Comparison of ENCODE assay signal across 22 cellular contexts in genomic region chr16:22306788-22307187, GRCh38. TPM values are rescaled to one million over a fixed set of nuclear protein-coding genes. Genes with fewer than 3 reads are reported as not detected.
DNase-seq lines count a peak whose midpoint lies in the region; ATAC-seq, FAIRE-seq and TF ChIP-seq lines count a peak whose summit lies in the region.
"Had no signal": no experiment of that assay in that cellular context is flagged by ENCODE, and none has a peak within 500 bp of the region (broad histone marks: within the 10 kb centered on the region; RNA-seq: fewer than 3 reads in every experiment).

No MANE protein-coding gene starts in this region.

- POLR2A ChIA-PET in HepG2 (lab: Yijun Ruan, JAX), result no interaction called here

- no peak for TF ChIP-seq RAD21 in HepG2 (CRISPR knock-in tag; IDR thresholded peaks at IDR 0.05)

- H4K12ac ChIP-seq in trophoblast cell (ENCODE audit: low read depth, low read length), result no peak overlapping the region

- H3K4me1 ChIP-seq in HepG2 (ENCODE audit: insufficient read depth, low read length) (no peaks in the 10 kb centered on the region), right lobe of liver (no peaks in the 10 kb centered on the region), kidney (ENCODE audit: control insufficient read depth in 1 of 2, insufficient read depth in 1 of 2, low read depth in 1 of 2, low read length in 2 of 2) (no peaks in the 10 kb centered on the region), trophoblast cell (ENCODE audit: control insufficient read depth in 1 of 2, insufficient read depth in 2 of 2, low read length in 2 of 2) (no peaks in the 10 kb centered on the region)

- H4K20me1 ChIP-seq in HepG2 (ENCODE audit: insufficient read depth, low read length), result peaks cover 28% of the 10 kb centered on the region

- peak overlapping the region; percentile 6 for H3K18ac ChIP-seq in trophoblast cell (ENCODE audit: low read length)

- TF ChIP-seq EP300 in HepG2 (IDR thresholded peaks at IDR 0.05; ENCODE audit: low read depth in 2 of 2, low read length in 2 of 2) (no peak), HepG2 (CRISPR knock-in tag; IDR thresholded peaks at IDR 0.05; ENCODE audit: borderline replicate concordance) (no peak)

- CTCF ChIA-PET in HepG2 (lab: Yijun Ruan, JAX; ENCODE audit: low intra/inter-chr PET ratio, low total read pairs), result no interaction called here

- H2BK120ac ChIP-seq in trophoblast cell (ENCODE audit: insufficient read depth, low read length, poor library complexity), result no peak overlapping the region

- H3K27me3 ChIP-seq in HepG2 (ENCODE audit: control insufficient read depth in 1 of 2, insufficient read depth in 2 of 2, low read length in 2 of 2), result no peaks in the 10 kb centered on the region
- no peaks in the 10 kb centered on the region for H3K27me3 ChIP-seq in right lobe of liver
- no peaks in the 10 kb centered on the region for H3K27me3 ChIP-seq in trophoblast cell (ENCODE audit: insufficient read depth, low read length)
- H3K27me3 ChIP-seq: BLaER1 had no signal

- no peak overlapping the region for H2AK5ac ChIP-seq in trophoblast cell (ENCODE audit: low read length)

- BruUV-seq in HepG2 (replicated peaks; lab: Mats Ljungman, UMichigan), result no TSS peak

- H3K79me1 ChIP-seq in trophoblast cell (ENCODE audit: low read length), result no peaks in the 10 kb centered on the region

- ATAC-seq in HepG2 (no peak), right lobe of liver (no peak), GM19452 (IDR thresholded peaks at IDR 0.05; ENCODE audit: unreplicated experiment) (no peak)

- TF ChIP-seq CTCF in HepG2 (CRISPR knock-in tag; IDR thresholded peaks at IDR 0.05) (no peak), right lobe of liver (IDR thresholded peaks at IDR 0.05) (no peak), kidney (IDR thresholded peaks at IDR 0.05; ENCODE audit: borderline replicate concordance, extremely low read depth, insufficient read depth) (no peak)

- in situ Hi-C loops in HepG2 (cut with HindIII; ENCODE audit: extremely low pct_ligation_motif_present, low pct_unique_long_range_greater_than_20kb), result no loop called here

- WGBS in HepG2 (ENCODE audit: low lambda C conversion rate), result 98% methylated on average over 6 of the region's 9 CpGs
- WGBS in right lobe of liver (ENCODE audit: insufficient coverage, low coverage, low lambda C conversion rate, missing lambda C conversion rate), result 100% methylated on average over 2 of the region's 9 CpGs
- WGBS in trophoblast cell (ENCODE audit: extremely low coverage, insufficient coverage, insufficient read length), result no CpG with 5 or more reads among the region's 9 CpGs

- no peak overlapping the region for H3K9ac ChIP-seq in HepG2 (ENCODE audit: insufficient read depth, low read depth, low read length)
- no peak overlapping the region for H3K9ac ChIP-seq in kidney (ENCODE audit: low read length in 2 of 2)
- no peak overlapping the region for H3K9ac ChIP-seq in trophoblast cell (ENCODE audit: low read length)
- H3K9ac ChIP-seq: BLaER1 had no signal

- H4K8ac ChIP-seq in trophoblast cell (ENCODE audit: low read depth, low read length), result no peak overlapping the region

- no peak overlapping the region for H3K23ac ChIP-seq in trophoblast cell (ENCODE audit: low read length)

- H3K36me3 ChIP-seq in HepG2 (replicated peaks in 1 of 2; ENCODE audit: control insufficient read depth in 1 of 2, insufficient read depth in 2 of 2, low read length in 2 of 2) (peaks cover 70 to 89% of the 10 kb centered on the region in 2 experiments), right lobe of liver (peaks cover 0 to 60% (median 18%) of the 10 kb centered on the region in 4 donors), kidney (ENCODE audit: control insufficient read depth in 1 of 2, insufficient read depth in 2 of 2, low read length in 2 of 2) (peaks cover 22 to 58% of the 10 kb centered on the region in 2 donors), trophoblast cell (ENCODE audit: control insufficient read depth in 1 of 2, insufficient read depth in 2 of 2, low read length in 2 of 2) (peaks cover 50 to 51% of the 10 kb centered on the region in 2 experiments)

- H2BK5ac ChIP-seq in trophoblast cell (ENCODE audit: low read depth, low read length, poor library complexity), result no peak overlapping the region

- H4K91ac ChIP-seq in trophoblast cell (ENCODE audit: low read depth, low read length), result no peak overlapping the region

- no peak for FAIRE-seq in HepG2 (lab: Jason Lieb, UNC)
- no peak for FAIRE-seq in kidney (lab: Jason Lieb, UNC)
- FAIRE-seq: A204.1, D721Med, GM12891, GM18507, H54 had no signal

- H2BK12ac ChIP-seq in trophoblast cell (ENCODE audit: low read length), result no peak overlapping the region

- no peak overlapping the region for H3K4me2 ChIP-seq in HepG2 (ENCODE audit: low read depth, low read length)
- H3K4me2 ChIP-seq in trophoblast cell (ENCODE audit: low read length), result no peak overlapping the region
- H3K4me2 ChIP-seq: BLaER1 had no signal

- DNase-seq in HepG2 (ENCODE audit: low spot score), result no peak
- DNase-seq in right lobe of liver, result no peak
- DNase-seq in kidney, result peak; percentile 59
- DNase-seq in trophoblast cell, result no peak
- DNase-seq in UCSD-AML1 (lab: John Stamatoyannopoulos, UW; ENCODE audit: unreplicated experiment), result no peak
- no peak for DNase-seq in DMS153 treated with DMSO at 0.1 percent for 48 hours (lab: John Stamatoyannopoulos, UW; ENCODE audit: unreplicated experiment)
- DNase-seq: CD4-positive, alpha-beta T cell; DMS 273 treated with DMSO at 0.1 percent for 48 hours; DMS53; DMS79 treated with DMSO at 0.1 percent for 48 hours; GF-D8; GOT3; HCEC 1CT had no signal

- H3K4me3 ChIP-seq in HepG2 (replicated peaks in 1 of 3; ENCODE audit: insufficient read depth in 1 of 3, low read depth in 2 of 3, low read length in 3 of 3) (no peak overlapping the region), right lobe of liver (no peak overlapping the region), kidney (ENCODE audit: low read length in 2 of 2) (no peak overlapping the region), trophoblast cell (ENCODE audit: low read depth, low read length) (no peak overlapping the region)
- H3K4me3 ChIP-seq: BLaER1 had no signal

- H3K79me2 ChIP-seq in HepG2 (ENCODE audit: insufficient read depth, low read length) (peaks cover 22% of the 10 kb centered on the region), trophoblast cell (ENCODE audit: control insufficient read depth, insufficient read depth, low read length, poor library complexity) (no peaks in the 10 kb centered on the region)

- no peak overlapping the region for H3K27ac ChIP-seq in HepG2 (ENCODE audit: extremely low read length, insufficient read depth, low read length)
- H3K27ac ChIP-seq in right lobe of liver, result no peak overlapping the region
- no peak overlapping the region for H3K27ac ChIP-seq in kidney (ENCODE audit: low read depth in 2 of 2, low read length in 2 of 2)
- H3K27ac ChIP-seq in trophoblast cell (ENCODE audit: low read depth, low read length), result no peak overlapping the region
- H3K27ac ChIP-seq: 22Rv1, BLaER1, C4-2B had no signal

- H3K4ac ChIP-seq in trophoblast cell (ENCODE audit: low read depth, low read length), result no peak overlapping the region

- H3K14ac ChIP-seq in trophoblast cell (ENCODE audit: low read length), result no peak overlapping the region

- intact Hi-C loops in HepG2 (cut with micrococcal nuclease; ENCODE audit: unreplicated experiment), result no loop called here
- intact Hi-C loops in right lobe of liver (cut with DNase I), result no loop called here
- intact Hi-C loops in kidney (cut with DNase I), result no loop called here

- TF ChIP-seq POLR2A in HepG2 (IDR thresholded peaks at IDR 0.05; ENCODE audit: insufficient read depth in 1 of 2, low read depth in 2 of 2, low read length in 2 of 2), result 0 out of 4 replicates have a peak, but pooled peaks of 1 of the 2 experiments have one; percentile 12
- no peak for TF ChIP-seq POLR2A in right lobe of liver (IDR thresholded peaks at IDR 0.05)

- no peaks in the 10 kb centered on the region for H3K9me3 ChIP-seq in HepG2 (ENCODE audit: low read length)
- H3K9me3 ChIP-seq in right lobe of liver, result no peaks in the 10 kb centered on the region
- H3K9me3 ChIP-seq in kidney (ENCODE audit: control insufficient read depth in 1 of 2, low read length in 2 of 2), result no peaks in the 10 kb centered on the region
- H3K9me3 ChIP-seq in trophoblast cell (ENCODE audit: insufficient read depth, low read depth, low read length), result peaks cover 4% of the 10 kb centered on the region
- H3K9me3 ChIP-seq: BLaER1 had no signal

- H2AFZ ChIP-seq in HepG2 (ENCODE audit: low read length), result no peak overlapping the region
- no peak overlapping the region for H2AFZ ChIP-seq in trophoblast cell (ENCODE audit: insufficient read depth, low read length, poor library complexity)

TF ChIP-seq in HepG2, 621 proteins besides CTCF, POLR2A, EP300 and RAD21 (continues in another document):
- TF ChIP-seq NONO (IDR thresholded peaks at IDR 0.05) (no peak), NONO (CRISPR knock-in tag; conservative IDR thresholded peaks at IDR 0.05) (no peak)

RNA-seq across cellular contexts. Expression of gene POLR3E, which starts 9.6 kb away (rescaled TPM):
- total RNA-seq in HepG2 (2016; rRNA removed; fragmentation: Illumina TruSeq; extraction: Trizol), result 94.8 and 135 TPM in 2 replicates
- total RNA-seq in HepG2 (2016; cell fraction: cytosol; rRNA removed; fragmentation: Illumina TruSeq; extraction: Trizol; ENCODE audit: low read depth), result 40.5 and 40.7 TPM in 2 replicates
- 93.2 and 125 TPM in 2 replicates for total RNA-seq in HepG2 (2016; cell fraction: insoluble cytoplasmic fraction; rRNA removed; fragmentation: Illumina TruSeq; extraction: Trizol)
- 103 and 106 TPM in 2 replicates for total RNA-seq in HepG2 (2016; cell fraction: membrane; rRNA removed; fragmentation: Illumina TruSeq; extraction: Trizol)
- total RNA-seq in HepG2 (2016; cell fraction: nucleus; rRNA removed; fragmentation: Illumina TruSeq; extraction: Trizol), result 115 and 134 TPM in 2 replicates
- 262 and 280 TPM in 2 replicates for polyA plus RNA-seq in HepG2 (2011; rRNA removed)
- 132 and 169 TPM in 2 replicates for polyA plus RNA-seq in HepG2 (2011; cell fraction: cytosol; rRNA removed)
- polyA plus RNA-seq in HepG2 (2011; cell fraction: nucleus; rRNA removed), result 753 and 830 TPM in 2 replicates
- polyA plus RNA-seq in HepG2 (2012), result 105 and 114 TPM in 2 replicates
- 31.3 and 37.9 TPM in 2 replicates for polyA plus RNA-seq in HepG2 (2016; cell fraction: cytosol; fragmentation: Illumina TruSeq; extraction: Trizol; ENCODE audit: low read depth)
- polyA plus RNA-seq in HepG2 (2016; cell fraction: insoluble cytoplasmic fraction; fragmentation: Illumina TruSeq; extraction: Trizol; ENCODE audit: low read depth), result 94.5 and 105 TPM in 2 replicates
- polyA plus RNA-seq in HepG2 (2016; cell fraction: membrane; fragmentation: Illumina TruSeq; extraction: Trizol; ENCODE audit: low read depth), result 62.4 and 65.8 TPM in 2 replicates
- polyA plus RNA-seq in HepG2 (2016; cell fraction: nucleus; fragmentation: Illumina TruSeq; extraction: Trizol; ENCODE audit: insufficient read depth, low read depth), result 279 and 292 TPM in 2 replicates
- polyA minus RNA-seq in HepG2 (2011; rRNA and poly(A)+ RNA removed; ENCODE audit: low replicate concordance), result 472 and 743 TPM in 2 replicates
- polyA minus RNA-seq in HepG2 (2011; cell fraction: cytosol; rRNA and poly(A)+ RNA removed), result 96.6 and 110 TPM in 2 replicates
- 279 and 332 TPM in 2 replicates for polyA minus RNA-seq in HepG2 (2011; cell fraction: nucleus; rRNA and poly(A)+ RNA removed)
- total RNA-seq in right lobe of liver, result 10 to 100 TPM; 15.8 to 35.7 (median 26.9) TPM
- total RNA-seq in kidney, result 41.4 TPM
- 21.3 TPM for polyA plus RNA-seq in kidney (ENCODE audit: insufficient read depth, low read depth, low replicate concordance)
- 24.6 and 26.6 TPM in 2 replicates for polyA plus RNA-seq in trophoblast cell (2013)
